ENCODE assay signal across 22 cellular contexts in the genomic region with DNA sequence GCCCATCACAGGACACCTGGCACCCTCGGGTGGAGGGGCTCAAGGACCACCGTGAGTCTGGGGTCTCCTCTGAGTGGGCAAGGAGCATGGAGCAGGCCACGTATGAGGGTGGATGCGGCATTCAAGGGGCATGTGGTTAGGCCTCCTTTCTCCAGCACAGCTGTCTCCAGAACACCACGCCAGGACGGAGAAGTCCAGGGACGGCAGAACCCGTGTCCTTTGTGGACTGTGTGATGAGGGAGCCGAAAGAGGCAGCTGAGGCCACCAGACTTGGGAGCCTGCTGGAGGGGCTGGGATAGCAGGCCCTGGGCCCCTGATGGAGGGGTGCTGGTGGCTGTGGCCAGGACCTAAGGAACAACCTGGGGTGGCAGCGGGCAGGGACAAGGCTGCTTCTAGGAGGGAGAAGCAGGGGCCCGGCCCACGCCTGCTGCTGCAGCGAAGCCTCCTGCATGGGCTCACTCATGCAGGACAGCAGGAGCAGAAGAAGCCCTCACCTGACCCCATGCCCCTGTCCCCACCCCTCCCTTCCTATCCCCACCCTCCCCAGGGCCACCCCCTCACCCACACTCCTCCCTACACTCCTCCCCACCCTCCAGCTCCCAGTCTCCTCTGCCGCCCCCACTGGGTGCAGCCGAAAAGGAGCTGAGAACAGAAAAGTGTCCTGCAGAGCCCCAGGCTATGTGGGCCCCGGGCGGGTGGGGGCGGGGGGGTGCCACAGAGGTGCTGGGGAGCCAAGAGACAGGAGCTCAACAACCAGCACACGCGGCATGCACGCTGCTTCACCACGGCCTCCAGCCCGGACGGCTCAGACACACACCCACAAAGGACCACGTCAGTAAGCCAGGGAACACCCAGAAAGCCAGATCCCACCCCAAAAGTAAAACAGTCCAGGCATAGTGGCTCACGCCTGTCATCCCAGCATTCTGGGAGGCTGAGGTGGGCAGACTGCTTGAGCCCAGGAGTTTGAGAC.
"Had no signal": no experiment of that assay in that cellular context is flagged by ENCODE, and none has a peak within 500 bp of the region (broad histone marks: within the 10 kb centered on the region; RNA-seq: fewer than 3 reads in every experiment).

No MANE protein-coding gene starts in this region.

- H3K4me3 ChIP-seq: adrenal gland, esophagus muscularis mucosa, gastroesophageal sphincter, heart left ventricle, mucosa of descending colon, testis had no signal

- H3K27ac Mint-ChIP-seq: activated CD4-positive, alpha-beta T cell treated with anti-CD3 and anti-CD28 coated beads, Interleukin-2, amount 10 ng/mL, durations not matched to agents 7 days and 5 days; activated CD8-positive, alpha-beta T cell treated with anti-CD3 and anti-CD28 coated beads, Interleukin-2, amount 10 ng/mL, durations not matched to agents 7 days and 5 days; activated naive CD4-positive, alpha-beta T cell treated with anti-CD3 and anti-CD28 coated beads, Interleukin-2, amount 50 U/mL, for 24 hours; dendritic cell treated with granulocyte-macrophage colony-stimulating factor and Interleukin-4, amounts not matched to agents 40 ng/mL and 50 ng/mL, for 4 days; type B pancreatic cell had no signal

- H3K27me3 ChIP-seq: adrenal gland, esophagus muscularis mucosa, gastroesophageal sphincter, heart left ventricle, neutrophil, testis had no signal

- H3K36me3 ChIP-seq: adrenal gland, neutrophil had no signal

- ATAC-seq: activated CD4-positive, CD25-positive, alpha-beta regulatory T cell treated with anti-CD3 and anti-CD28 coated beads, Interleukin-2, amount 50 U/mL, for 24 hours; activated CD8-positive, alpha-beta T cell treated with anti-CD3 and anti-CD28 coated beads, Interleukin-2, amount 10 ng/mL, durations not matched to agents 7 days and 5 days; activated T-cell treated with anti-CD3 and anti-CD28 coated beads, Interleukin-2, amount 50 U/mL, for 4 hours; gastroesophageal sphincter; left ventricle myocardium superior; mucosa of descending colon had no signal

- H3K4me3 Mint-ChIP-seq: activated CD4-positive, alpha-beta T cell treated with anti-CD3 and anti-CD28 coated beads, Interleukin-2, amount 10 ng/mL, durations not matched to agents 7 days and 5 days; activated CD8-positive, alpha-beta T cell treated with anti-CD3 and anti-CD28 coated beads, Interleukin-2, amount 10 ng/mL, durations not matched to agents 7 days and 5 days; activated naive CD4-positive, alpha-beta T cell treated with anti-CD3 and anti-CD28 coated beads, Interleukin-2, amount 50 U/mL, for 24 hours; activated T-cell treated with anti-CD3 and anti-CD28 coated beads, Interleukin-2, amount 50 U/mL, for 4 hours; dendritic cell treated with granulocyte-macrophage colony-stimulating factor and Interleukin-4, amounts not matched to agents 40 ng/mL and 50 ng/mL, for 4 days; naive B cell; type B pancreatic cell had no signal

- H3K9me3 ChIP-seq: adrenal gland, esophagus muscularis mucosa, gastroesophageal sphincter, mucosa of descending colon, neutrophil, testis had no signal

- DNase-seq: activated CD4-positive, alpha-beta T cell treated with anti-CD3 and anti-CD28 coated beads, Interleukin-2, amount 10 ng/mL, durations not matched to agents 7 days and 5 days; activated CD8-positive, alpha-beta memory T cell treated with anti-CD3 and anti-CD28 coated beads, Interleukin-2, amount 50 U/mL, for 4 hours; activated CD8-positive, alpha-beta T cell treated with anti-CD3 and anti-CD28 coated beads, Interleukin-2, amount 10 ng/mL, durations not matched to agents 7 days and 5 days; activated gamma-delta T cell; activated T-cell treated with anti-CD3 and anti-CD28 coated beads, Interleukin-2, amount 50 U/mL, for 4 hours; effector CD8-positive, alpha-beta T cell; left ventricle myocardium superior; mesenchymal stem cell; naive B cell; T-helper 9 cell; testis had no signal

- H3K4me1 Mint-ChIP-seq: activated CD4-positive, alpha-beta T cell treated with anti-CD3 and anti-CD28 coated beads, Interleukin-2, amount 10 ng/mL, durations not matched to agents 7 days and 5 days had no signal

- H3K27ac ChIP-seq: adrenal gland, esophagus muscularis mucosa, gastroesophageal sphincter, heart left ventricle, neutrophil, parathyroid adenoma, testis had no signal

- H3K4me1 ChIP-seq: parathyroid adenoma, testis had no signal

- H3K9me3 Mint-ChIP-seq: activated T-cell treated with anti-CD3 and anti-CD28 coated beads, Interleukin-2, amount 50 U/mL, for 4 hours; dendritic cell treated with granulocyte-macrophage colony-stimulating factor and Interleukin-4, amounts not matched to agents 40 ng/mL and 50 ng/mL, for 4 days had no signal

- H3K27me3 Mint-ChIP-seq: activated CD4-positive, alpha-beta T cell treated with anti-CD3 and anti-CD28 coated beads, Interleukin-2, amount 10 ng/mL, durations not matched to agents 7 days and 5 days; activated naive CD4-positive, alpha-beta T cell treated with anti-CD3 and anti-CD28 coated beads, Interleukin-2, amount 50 U/mL, for 24 hours; dendritic cell treated with granulocyte-macrophage colony-stimulating factor and Interleukin-4, amounts not matched to agents 40 ng/mL and 50 ng/mL, for 4 days; naive B cell; type B pancreatic cell had no signal
